ENCODE assay signal across 27 cellular contexts in genomic region chr10:97089209-97089865, GRCh38.
A peak's percentile ranks its signal among the peaks of the same experiment; 100 is the strongest.
DNase-seq lines count a peak whose midpoint lies in the region; ATAC-seq and TF ChIP-seq lines count a peak whose summit lies in the region.
"Had no signal": no experiment of that assay in that cellular context is flagged by ENCODE, and none has a peak within 500 bp of the region (broad histone marks: within the 10 kb centered on the region; RNA-seq: fewer than 3 reads in every experiment).

No MANE protein-coding gene starts in this region.

- H3K79me2 ChIP-seq in HCT116 (ENCODE audit: insufficient read depth, low read length): no peaks in the 10 kb centered on the region

- no peaks in the 10 kb centered on the region for H3K4me1 ChIP-seq in BLaER1
- peaks cover 0 to 6% of the 10 kb centered on the region in 2 experiments; a peak in 1 of 4 replicates for H3K4me1 ChIP-seq in HCT116 (ENCODE audit: control insufficient read depth in 1 of 2, insufficient read depth in 2 of 2, low read length in 2 of 2)
- H3K4me1 ChIP-seq in RWPE2 (ENCODE audit: insufficient read depth, poor library complexity, severe bottlenecking): no peaks in the 10 kb centered on the region
- H3K4me1 ChIP-seq: thyroid gland had no signal

- no peak overlapping the region for H3K4me3 ChIP-seq in BLaER1
- no peak overlapping the region for H3K4me3 ChIP-seq in HCT116 (replicated peaks in 1 of 2; ENCODE audit: low read depth in 1 of 2, low read length in 2 of 2)
- no peak overlapping the region for H3K4me3 ChIP-seq in RWPE2 (ENCODE audit: severe bottlenecking)
- H3K4me3 ChIP-seq: MG63, thyroid gland had no signal

- no peaks in the 10 kb centered on the region for H3K36me3 Mint-ChIP-seq in T-helper 2 cell treated with Interferon-gamma antibody and Interleukin-4, amounts not matched to agents 5 μg/mL and 100 μg/mL, for 36 hours (ENCODE audit: low read depth)
- H3K36me3 Mint-ChIP-seq: activated naive CD8-positive, alpha-beta T cell treated with anti-CD3 and anti-CD28 coated beads, Interleukin-2, amount 10 ng/mL, durations not matched to agents 7 days and 5 days had no signal

- H3K27me3 ChIP-seq in BLaER1 (no peaks in the 10 kb centered on the region), HCT116 (ENCODE audit: insufficient read depth, low read length) (peaks cover 64% of the 10 kb centered on the region), RWPE2 (ENCODE audit: insufficient read depth, poor library complexity, severe bottlenecking) (no peaks in the 10 kb centered on the region)
- H3K27me3 ChIP-seq: thyroid gland had no signal

- TF ChIP-seq RAD21 in HCT116 (IDR thresholded peaks at IDR 0.05; ENCODE audit: low read depth): no peak

- H3K4me2 ChIP-seq in BLaER1 (0 out of 2 replicates have a peak overlapping the region, but pooled peaks have one; percentile 7), HCT116 (ENCODE audit: low read length) (no peak overlapping the region)

- CTCF ChIA-PET in HCT116 (lab: Charles Lee): interaction anchor here (1.1 kb wide), 1 partner anchor 64 kb away, joined by 3 read pairs; no protein-coding TSS in a partner anchor

- H3K9ac ChIP-seq in BLaER1 (no peak overlapping the region), HCT116 (ENCODE audit: low read length) (no peak overlapping the region)

- TF ChIP-seq CTCF in HCT116 (IDR thresholded peaks at IDR 0.05 in 2 of 3, conservative IDR thresholded peaks at IDR 0.05 in 1 of 3; ENCODE audit: borderline replicate concordance in 1 of 3, insufficient read depth in 1 of 3, low read depth in 2 of 3, low read length in 2 of 3) (no peak), RWPE2 (IDR thresholded peaks at IDR 0.05; ENCODE audit: poor library complexity, severe bottlenecking) (no peak)

- intact Hi-C loops in HCT116 (cut with micrococcal nuclease): no loop called here

- no peaks in the 10 kb centered on the region for H3K9me3 Mint-ChIP-seq in T-helper 2 cell treated with Interferon-gamma antibody and Interleukin-4, amounts not matched to agents 5 μg/mL and 100 μg/mL, for 36 hours
- H3K9me3 Mint-ChIP-seq: activated naive CD8-positive, alpha-beta T cell treated with anti-CD3 and anti-CD28 coated beads, Interleukin-2, amount 10 ng/mL, durations not matched to agents 7 days and 5 days; activated T-helper 2 cell treated with anti-CD3 and anti-CD28 coated beads, Interferon-gamma antibody, Interleukin-2, Interleukin-4, amounts not matched to agents 10 μg/mL and 5 μg/mL and 100 μg/mL, durations not matched to agents 14 hours and 24 hours and 36 hours; nephron had no signal

- POLR2A ChIA-PET in HCT116 (lab: Charles Lee): no interaction called here

- H3K27ac Mint-ChIP-seq in T-helper 2 cell treated with Interferon-gamma antibody and Interleukin-4, amounts not matched to agents 5 μg/mL and 100 μg/mL, for 36 hours: no peak overlapping the region
- H3K27ac Mint-ChIP-seq: activated naive CD8-positive, alpha-beta T cell treated with anti-CD3 and anti-CD28 coated beads, Interleukin-2, amount 10 ng/mL, durations not matched to agents 7 days and 5 days; activated T-helper 2 cell treated with anti-CD3 and anti-CD28 coated beads, Interferon-gamma antibody, Interleukin-2, Interleukin-4, amounts not matched to agents 10 μg/mL and 5 μg/mL and 100 μg/mL, durations not matched to agents 14 hours and 24 hours and 36 hours; nephron had no signal

- peaks cover 9% of the 10 kb centered on the region; the same call in 1 of the 2 replicates for H4K20me1 ChIP-seq in BLaER1
- H4K20me1 ChIP-seq in HCT116 (ENCODE audit: insufficient read depth): no peaks in the 10 kb centered on the region

- no peak overlapping the region for H3K27ac ChIP-seq in BLaER1
- H3K27ac ChIP-seq in HCT116 (ENCODE audit: low read depth, low read length): no peak overlapping the region
- H3K27ac ChIP-seq in RWPE2 (ENCODE audit: poor library complexity, severe bottlenecking): no peak overlapping the region
- H3K27ac ChIP-seq: thyroid gland had no signal

- no peaks in the 10 kb centered on the region for H3K4me1 Mint-ChIP-seq in T-helper 2 cell treated with Interferon-gamma antibody and Interleukin-4, amounts not matched to agents 5 μg/mL and 100 μg/mL, for 36 hours (ENCODE audit: low read depth)
- H3K4me1 Mint-ChIP-seq: nephron had no signal

- RAD21 ChIA-PET in HCT116 (lab: Charles Lee; ENCODE audit: low non-redundant PET in 1 of 2, low total read pairs in 2 of 2, uncharacterized antibody in 2 of 2, unreplicated experiment in 2 of 2): no interaction called here

- H3K27me3 Mint-ChIP-seq in T-helper 2 cell treated with Interferon-gamma antibody and Interleukin-4, amounts not matched to agents 5 μg/mL and 100 μg/mL, for 36 hours (ENCODE audit: low read depth): peaks cover 22% of the 10 kb centered on the region

- no peaks in the 10 kb centered on the region for H3K9me2 ChIP-seq in HCT116 (ENCODE audit: insufficient read depth)

- no peak overlapping the region for H3K4me3 Mint-ChIP-seq in T-helper 2 cell treated with Interferon-gamma antibody and Interleukin-4, amounts not matched to agents 5 μg/mL and 100 μg/mL, for 36 hours
- H3K4me3 Mint-ChIP-seq: activated naive CD8-positive, alpha-beta T cell treated with anti-CD3 and anti-CD28 coated beads, Interleukin-2, amount 10 ng/mL, durations not matched to agents 7 days and 5 days; nephron had no signal

- TF ChIP-seq POLR2A in HCT116 (IDR thresholded peaks at IDR 0.05; ENCODE audit: borderline replicate concordance, extremely low read depth, insufficient read depth, insufficient read length): no peak

- peak; percentile 54; the same call in 1 of the 2 replicates for ATAC-seq in HCT116
- ATAC-seq in RWPE2 (ENCODE audit: low read depth): peak; percentile 91
- ATAC-seq in GM19395 (IDR thresholded peaks at IDR 0.05; ENCODE audit: unreplicated experiment): no peak
- no peak for ATAC-seq in GM21526 (IDR thresholded peaks at IDR 0.05; ENCODE audit: low FRiP score, unreplicated experiment)
- ATAC-seq: SK-N-SH treated with all-trans-retinoic acid at 6 μM for 48 hours; stimulated activated naive CD8-positive, alpha-beta T cell treated with anti-CD3 and anti-CD28 coated beads, Interleukin-15, Interleukin-2, amounts not matched to agents 100 U/mL and 50 U/mL, for 24 hours had no signal

- no TSS peak for BruUV-seq in HCT116 (replicated peaks; lab: Mats Ljungman, UMichigan)

- DNase-seq in HCT116 (ENCODE audit: low read depth, low spot score): no peak
- DNase-seq in RWPE2 (ENCODE audit: low spot score): peak; percentile 78
- peak; percentile 40 for DNase-seq in iPS-NIHi7 (ENCODE audit: extremely low spot score)
- DNase-seq in T-helper 2 cell treated with Interferon-gamma antibody and Interleukin-4, amounts not matched to agents 5 μg/mL and 100 μg/mL, for 36 hours (ENCODE audit: low spot score): no peak
- no peak for DNase-seq in NCI-H526 treated with DMSO at 0.1 percent for 48 hours (lab: John Stamatoyannopoulos, UW)
- DNase-seq: activated CD4-positive, alpha-beta T cell treated with anti-CD3 and anti-CD28 coated beads, Interleukin-2, amount 50 U/mL, for 48 hours; activated CD4-positive, CD25-positive, alpha-beta regulatory T cell; activated CD8-positive, alpha-beta memory T cell treated with anti-CD3 and anti-CD28 coated beads, Interleukin-2, amount 50 U/mL, for 48 hours; activated naive CD8-positive, alpha-beta T cell treated with anti-CD3 and anti-CD28 coated beads, Interleukin-2, amount 10 ng/mL, durations not matched to agents 7 days and 5 days; C1 segment of cervical spinal cord; erythroblast; foreskin melanocyte; hippocampal formation; MG63; NCI-H1436 treated with DMSO at 0.1 percent for 48 hours; NCI-H2107; RPMI8226; stimulated activated CD4-positive, alpha-beta T cell treated with anti-CD3 and anti-CD28 coated beads, Interleukin-15, amount 100 ng/mL, for 24 hours; stimulated activated naive CD8-positive, alpha-beta T cell treated with anti-CD3 and anti-CD28 coated beads, Interleukin-15, Interleukin-2, amounts not matched to agents 100 U/mL and 50 U/mL, for 24 hours; T-helper 9 cell; thyroid gland had no signal

- H3K36me3 ChIP-seq in BLaER1: no peaks in the 10 kb centered on the region
- no peaks in the 10 kb centered on the region for H3K36me3 ChIP-seq in HCT116 (ENCODE audit: control insufficient read depth in 1 of 2, insufficient read depth in 2 of 2, low read length in 2 of 2)
- no peaks in the 10 kb centered on the region for H3K36me3 ChIP-seq in RWPE2 (ENCODE audit: low read depth)
- H3K36me3 ChIP-seq: MG63, thyroid gland had no signal

- no peak overlapping the region for H2AFZ ChIP-seq in HCT116 (ENCODE audit: low read depth, low read length, poor library complexity, severe bottlenecking)

- H3K9me3 ChIP-seq in BLaER1: 0 out of 2 replicates have a peak, but pooled peaks cover 5% of the 10 kb centered on the region
- H3K9me3 ChIP-seq in HCT116 (ENCODE audit: control insufficient read depth in 1 of 2, insufficient read depth in 1 of 2, low read depth in 1 of 2, low read length in 2 of 2): no peaks in the 10 kb centered on the region
- H3K9me3 ChIP-seq in RWPE2 (ENCODE audit: severe bottlenecking): no peaks in the 10 kb centered on the region
- H3K9me3 ChIP-seq: MG63, thyroid gland had no signal

TF ChIP-seq in HCT116, 20 proteins besides CTCF, POLR2A, EP300 and RAD21:
- TF ChIP-seq YY1 (IDR thresholded peaks at IDR 0.05; ENCODE audit: extremely low read depth, insufficient replicate concordance, low read depth, low read length) (no peak), ATF3 (IDR thresholded peaks at IDR 0.05) (no peak), EZH2 (IDR thresholded peaks at IDR 0.05) (no peak), POLR2AphosphoS5 (IDR thresholded peaks at IDR 0.05; ENCODE audit: low read depth, low read length) (no peak), ZNF274 (IDR thresholded peaks at IDR 0.05; ENCODE audit: low read depth, low read length) (no peak), ZFX (IDR thresholded peaks at IDR 0.05) (no peak), TCF7L2 (IDR thresholded peaks at IDR 0.05; ENCODE audit: borderline replicate concordance, extremely low read depth, insufficient read depth, insufficient read length) (no peak), EZH2phosphoT487 (IDR thresholded peaks at IDR 0.05; ENCODE audit: borderline replicate concordance) (no peak), SIN3A (IDR thresholded peaks at IDR 0.05; ENCODE audit: low read depth) (no peak)

Comparison
In these comparisons a context has a peak if more than half of its experiments do, and no peak if none do; other contexts are left out.
1. ATAC-seq: peak in HCT116 (single experiment) and RWPE2 (single experiment); none in GM19395 (single experiment) and GM21526 (single experiment).
2. DNase-seq: peak in RWPE2 (single experiment) and iPS-NIHi7 (single experiment); none in HCT116 (single experiment), T-helper 2 cell treated with Interferon-gamma antibody and Interleukin-4, amounts not matched to agents 5 μg/mL and 100 μg/mL, for 36 hours (single experiment) and NCI-H526 treated with DMSO at 0.1 percent for 48 hours (single experiment).